In genomic region chr16:85402910-85403692, GRCh38 we compare ENCODE assay signal across 1 cellular context.
TF ChIP-seq lines count a peak whose summit lies in the region.

No MANE protein-coding gene starts in this region.

TF ChIP-seq in HEK293, 187 proteins besides CTCF, POLR2A, EP300 and RAD21 (continued from another document):
- TF ChIP-seq ZNF19 (tag by site-specific recombination; IDR thresholded peaks at IDR 0.05; ENCODE audit: low read depth) = no peak
- no peak for TF ChIP-seq ZNF174 (tag by site-specific recombination; IDR thresholded peaks at IDR 0.05)
- no peak for TF ChIP-seq ZNF707 (tag by site-specific recombination; IDR thresholded peaks at IDR 0.05)
- TF ChIP-seq YY2 (tag by site-specific recombination; IDR thresholded peaks at IDR 0.05) = no peak
- TF ChIP-seq ZNF169 (tag by site-specific recombination; IDR thresholded peaks at IDR 0.05) = no peak
- TF ChIP-seq ZNF423 (tag by site-specific recombination; IDR thresholded peaks at IDR 0.05) = peak; percentile 62; the same call in 1 of the 2 replicates
- no peak for TF ChIP-seq ZBTB49 (tag by site-specific recombination; IDR thresholded peaks at IDR 0.05; ENCODE audit: low read depth)
- no peak for TF ChIP-seq SCRT2 (tag by site-specific recombination; IDR thresholded peaks at IDR 0.05)
- no peak for TF ChIP-seq ZNF16 (tag by site-specific recombination; IDR thresholded peaks at IDR 0.05; ENCODE audit: low read depth)
- 0 out of 2 replicates have a peak, but pooled peaks have one; percentile 11 for TF ChIP-seq ZBTB17 (tag by site-specific recombination; IDR thresholded peaks at IDR 0.05)
- peak; percentile 48; the same call in 1 of the 2 replicates for TF ChIP-seq GLIS2 (tag by site-specific recombination; IDR thresholded peaks at IDR 0.05)
- TF ChIP-seq ZBTB6 (tag by site-specific recombination; IDR thresholded peaks at IDR 0.05) = no peak
- no peak for TF ChIP-seq ZNF202 (tag by site-specific recombination; IDR thresholded peaks at IDR 0.05; ENCODE audit: borderline replicate concordance)
- no peak for TF ChIP-seq ZNF555 (tag by site-specific recombination; conservative IDR thresholded peaks at IDR 0.05)
- no peak for TF ChIP-seq ZNF624 (tag by site-specific recombination; IDR thresholded peaks at IDR 0.05)
- TF ChIP-seq ZNF184 (tag by site-specific recombination; IDR thresholded peaks at IDR 0.05) = no peak
- peak; percentile 45; the same call in 1 of the 2 replicates for TF ChIP-seq SP7 (tag by site-specific recombination; IDR thresholded peaks at IDR 0.05)
- TF ChIP-seq EGR2 (tag by site-specific recombination; IDR thresholded peaks at IDR 0.05; ENCODE audit: low read depth) = peak; percentile 62
- peak; percentile 69; the same call in 1 of the 2 replicates for TF ChIP-seq IKZF3 (tag by site-specific recombination; IDR thresholded peaks at IDR 0.05)
- no peak for TF ChIP-seq SETDB1 (IDR thresholded peaks at IDR 0.05; ENCODE audit: insufficient read length, low read length)
- TF ChIP-seq, protein P1, sequence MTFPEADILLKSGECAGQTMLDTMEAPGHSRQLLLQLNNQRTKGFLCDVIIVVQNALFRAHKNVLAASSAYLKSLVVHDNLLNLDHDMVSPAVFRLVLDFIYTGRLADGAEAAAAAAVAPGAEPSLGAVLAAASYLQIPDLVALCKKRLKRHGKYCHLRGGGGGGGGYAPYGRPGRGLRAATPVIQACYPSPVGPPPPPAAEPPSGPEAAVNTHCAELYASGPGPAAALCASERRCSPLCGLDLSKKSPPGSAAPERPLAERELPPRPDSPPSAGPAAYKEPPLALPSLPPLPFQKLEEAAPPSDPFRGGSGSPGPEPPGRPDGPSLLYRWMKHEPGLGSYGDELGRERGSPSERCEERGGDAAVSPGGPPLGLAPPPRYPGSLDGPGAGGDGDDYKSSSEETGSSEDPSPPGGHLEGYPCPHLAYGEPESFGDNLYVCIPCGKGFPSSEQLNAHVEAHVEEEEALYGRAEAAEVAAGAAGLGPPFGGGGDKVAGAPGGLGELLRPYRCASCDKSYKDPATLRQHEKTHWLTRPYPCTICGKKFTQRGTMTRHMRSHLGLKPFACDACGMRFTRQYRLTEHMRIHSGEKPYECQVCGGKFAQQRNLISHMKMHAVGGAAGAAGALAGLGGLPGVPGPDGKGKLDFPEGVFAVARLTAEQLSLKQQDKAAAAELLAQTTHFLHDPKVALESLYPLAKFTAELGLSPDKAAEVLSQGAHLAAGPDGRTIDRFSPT (tag by site-specific recombination; IDR thresholded peaks at IDR 0.05) = 0 out of 2 replicates have a peak, but pooled peaks have one; percentile 57
- TF ChIP-seq ZNF654 (tag by site-specific recombination; IDR thresholded peaks at IDR 0.05; ENCODE audit: low read depth) = no peak
- TF ChIP-seq ZNF302 (tag by site-specific recombination; IDR thresholded peaks at IDR 0.05; ENCODE audit: low read depth) = no peak
- no peak for TF ChIP-seq MZF1 (tag by site-specific recombination; IDR thresholded peaks at IDR 0.05; ENCODE audit: borderline replicate concordance)
- TF ChIP-seq ZNF623 (tag by site-specific recombination; IDR thresholded peaks at IDR 0.05) = no peak
- no peak for TF ChIP-seq ZNF548 (tag by site-specific recombination; IDR thresholded peaks at IDR 0.05)
- no peak for TF ChIP-seq ZBTB1 (tag by site-specific recombination; IDR thresholded peaks at IDR 0.05)
- no peak for TF ChIP-seq ZNF132 (tag by site-specific recombination; IDR thresholded peaks at IDR 0.05; ENCODE audit: borderline replicate concordance)
- no peak for TF ChIP-seq ZNF670 (tag by site-specific recombination; IDR thresholded peaks at IDR 0.05; ENCODE audit: low read depth)
- no peak for TF ChIP-seq ZBTB8A (tag by site-specific recombination; IDR thresholded peaks at IDR 0.05)
- TF ChIP-seq GLI4 (tag by site-specific recombination; IDR thresholded peaks at IDR 0.05) = no peak
- TF ChIP-seq ZBTB21 (tag by site-specific recombination; IDR thresholded peaks at IDR 0.05) = no peak
- TF ChIP-seq ZNF530 (tag by site-specific recombination; IDR thresholded peaks at IDR 0.05; ENCODE audit: low read depth) = no peak
- no peak for TF ChIP-seq ZNF324 (tag by site-specific recombination; IDR thresholded peaks at IDR 0.05)
- TF ChIP-seq ZFHX2 (tag by site-specific recombination; conservative IDR thresholded peaks at IDR 0.05) = peak; percentile 75; the same call in 1 of the 2 replicates
- no peak; the same call in 1 of the 2 replicates for TF ChIP-seq KLF1 (tag by site-specific recombination; IDR thresholded peaks at IDR 0.05)
- TF ChIP-seq GLIS1 (tag by site-specific recombination; IDR thresholded peaks at IDR 0.05) = peak; percentile 32; the same call in 1 of the 2 replicates
- TF ChIP-seq ZNF350 (tag by site-specific recombination; IDR thresholded peaks at IDR 0.05) = no peak
- peak; percentile 86 for TF ChIP-seq ZNF398 (tag by site-specific recombination; IDR thresholded peaks at IDR 0.05)
- TF ChIP-seq ZNF239 (tag by site-specific recombination; IDR thresholded peaks at IDR 0.05) = no peak
